ENCODE assay signal across 1 cellular context in genomic region chr2:142870516-142870915, GRCh38.
TF ChIP-seq lines count a peak whose summit lies in the region.

No MANE protein-coding gene starts in this region.

TF ChIP-seq in A549, 52 proteins besides CTCF, POLR2A, EP300 and RAD21 (continued from another document):
- TF ChIP-seq FOSL2 (IDR thresholded peaks at IDR 0.05) (no peak), FOSL2 (CRISPR knock-in tag; IDR thresholded peaks at IDR 0.05) (peak; percentile 59), RCOR1 (IDR thresholded peaks at IDR 0.05; ENCODE audit: low read depth, low read length) (no peak), ESRRA (IDR thresholded peaks at IDR 0.05; ENCODE audit: borderline replicate concordance, low read length) (no peak), POLR2AphosphoS2 (conservative IDR thresholded peaks at IDR 0.05; ENCODE audit: low read length) (no peak), MAZ (IDR thresholded peaks at IDR 0.05; ENCODE audit: borderline replicate concordance, low read depth, low read length) (no peak), EHF (CRISPR knock-in tag; IDR thresholded peaks at IDR 0.05) (peak; percentile 52; the same call in 1 of the 2 replicates), CEBPB (IDR thresholded peaks at IDR 0.05) (peak; percentile 96 to 98), SMC3 (IDR thresholded peaks at IDR 0.05) (0 out of 3 replicates have a peak, but pooled peaks have one; percentile 6), HDAC2 (IDR thresholded peaks at IDR 0.05) (no peak), ZC3H11A (IDR thresholded peaks at IDR 0.05) (no peak), GATA3 (IDR thresholded peaks at IDR 0.05; ENCODE audit: borderline replicate concordance) (peak; percentile 25; the same call in 1 of the 2 replicates), TP53 (CRISPR knock-in tag; IDR thresholded peaks at IDR 0.05) (peak; percentile 78; the same call in 1 of the 2 replicates), KDM1A (IDR thresholded peaks at IDR 0.05; ENCODE audit: low read depth) (no peak), HOXA7 (CRISPR knock-in tag; IDR thresholded peaks at IDR 0.05) (0 out of 2 replicates have a peak, but pooled peaks have one; percentile 54), NFE2L2 (conservative IDR thresholded peaks at IDR 0.05; ENCODE audit: low read length) (no peak), ZSCAN20 (CRISPR knock-in tag; IDR thresholded peaks at IDR 0.05) (no peak), MYC (IDR thresholded peaks at IDR 0.05; ENCODE audit: borderline replicate concordance, low read length) (no peak), HOXB5 (CRISPR knock-in tag; IDR thresholded peaks at IDR 0.05) (peak; percentile 86), HEYL (CRISPR knock-in tag; IDR thresholded peaks at IDR 0.05) (peak; percentile 50; the same call in 1 of the 2 replicates), RNF2 (IDR thresholded peaks at IDR 0.05; ENCODE audit: borderline replicate concordance, low read depth) (no peak), TFCP2L1 (CRISPR knock-in tag; IDR thresholded peaks at IDR 0.05) (no peak), MAFK (IDR thresholded peaks at IDR 0.05; ENCODE audit: partially characterized antibody) (peak; percentile 25), HOXB13 (CRISPR knock-in tag; IDR thresholded peaks at IDR 0.05; ENCODE audit: low read depth) (peak; percentile 92), ZFP36 (IDR thresholded peaks at IDR 0.05; ENCODE audit: borderline replicate concordance, partially characterized antibody) (no peak), CBX2 (IDR thresholded peaks at IDR 0.05; ENCODE audit: borderline replicate concordance, low read depth) (no peak), PHF8 (IDR thresholded peaks at IDR 0.05; ENCODE audit: borderline replicate concordance, low read depth) (no peak), CBX8 (IDR thresholded peaks at IDR 0.05) (no peak), BHLHE40 (IDR thresholded peaks at IDR 0.05; ENCODE audit: low read depth, low read length) (no peak), E2F6 (IDR thresholded peaks at IDR 0.05; ENCODE audit: borderline replicate concordance, low read depth) (no peak), JUNB (IDR thresholded peaks at IDR 0.05) (no peak), REST (IDR thresholded peaks at IDR 0.05) (no peak), NR3C1 (IDR thresholded peaks at IDR 0.05) (no peak)
